1 cellular context compared by ENCODE assay signal in the genomic region with DNA sequence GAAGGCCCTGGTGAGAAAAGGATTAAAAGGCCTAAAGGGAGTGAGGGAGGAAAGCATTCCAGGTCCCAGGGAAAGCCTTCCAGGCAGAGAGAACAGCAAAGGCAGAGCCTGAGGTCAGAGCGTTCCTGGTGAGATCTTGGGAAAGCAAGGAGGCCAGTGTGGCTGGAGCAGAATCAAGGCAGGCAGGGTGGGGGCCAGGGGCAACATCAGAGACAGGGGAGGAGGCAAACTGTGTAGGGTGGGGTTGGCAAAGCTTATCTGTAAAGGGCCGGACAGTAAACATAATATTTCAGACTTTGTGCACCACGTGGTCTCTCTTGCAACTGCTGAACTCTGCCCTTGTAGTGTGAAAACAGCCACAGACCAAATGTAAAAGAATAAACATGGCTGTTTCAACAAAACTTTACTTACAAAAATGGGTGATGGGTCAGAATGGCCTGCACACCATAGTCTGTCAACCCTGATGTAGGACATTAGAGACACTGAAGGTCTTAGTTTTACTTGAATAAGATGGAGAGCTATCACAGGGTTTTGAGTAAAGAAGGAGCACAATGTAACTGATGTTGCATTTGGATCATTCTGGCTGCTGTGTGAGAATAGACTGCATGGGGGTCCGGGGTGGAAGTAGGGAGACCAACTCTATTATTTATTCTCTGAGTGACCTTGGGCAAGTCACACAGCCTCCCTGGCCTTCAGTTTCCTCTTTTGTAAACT.
TF ChIP-seq lines count a peak whose summit lies in the region.

No MANE protein-coding gene starts in this region.

TF ChIP-seq in K562, 482 proteins besides CTCF, POLR2A, EP300 and RAD21 (continued from another document and continues in another):
- TF ChIP-seq TAL1 (IDR thresholded peaks at IDR 0.05): peak; percentile 48; the same call in 1 of the 2 replicates
- no peak for TF ChIP-seq FUS (optimal IDR thresholded peaks at IDR 0.05; ENCODE audit: low read depth, low read length)
- TF ChIP-seq CHAMP1 (IDR thresholded peaks at IDR 0.05): no peak
- no peak for TF ChIP-seq PPARD (CRISPR knock-in tag; IDR thresholded peaks at IDR 0.05)
- no peak for TF ChIP-seq IFI16 (CRISPR knock-in tag; IDR thresholded peaks at IDR 0.05)
- no peak for TF ChIP-seq SPI1 (IDR thresholded peaks at IDR 0.05; ENCODE audit: borderline replicate concordance, low read depth, low read length)
- no peak for TF ChIP-seq KDM2B (CRISPR knock-in tag; IDR thresholded peaks at IDR 0.05)
- TF ChIP-seq ETV1 (tag; conservative IDR thresholded peaks at IDR 0.05; ENCODE audit: low read depth): no peak
- TF ChIP-seq, protein P1, sequence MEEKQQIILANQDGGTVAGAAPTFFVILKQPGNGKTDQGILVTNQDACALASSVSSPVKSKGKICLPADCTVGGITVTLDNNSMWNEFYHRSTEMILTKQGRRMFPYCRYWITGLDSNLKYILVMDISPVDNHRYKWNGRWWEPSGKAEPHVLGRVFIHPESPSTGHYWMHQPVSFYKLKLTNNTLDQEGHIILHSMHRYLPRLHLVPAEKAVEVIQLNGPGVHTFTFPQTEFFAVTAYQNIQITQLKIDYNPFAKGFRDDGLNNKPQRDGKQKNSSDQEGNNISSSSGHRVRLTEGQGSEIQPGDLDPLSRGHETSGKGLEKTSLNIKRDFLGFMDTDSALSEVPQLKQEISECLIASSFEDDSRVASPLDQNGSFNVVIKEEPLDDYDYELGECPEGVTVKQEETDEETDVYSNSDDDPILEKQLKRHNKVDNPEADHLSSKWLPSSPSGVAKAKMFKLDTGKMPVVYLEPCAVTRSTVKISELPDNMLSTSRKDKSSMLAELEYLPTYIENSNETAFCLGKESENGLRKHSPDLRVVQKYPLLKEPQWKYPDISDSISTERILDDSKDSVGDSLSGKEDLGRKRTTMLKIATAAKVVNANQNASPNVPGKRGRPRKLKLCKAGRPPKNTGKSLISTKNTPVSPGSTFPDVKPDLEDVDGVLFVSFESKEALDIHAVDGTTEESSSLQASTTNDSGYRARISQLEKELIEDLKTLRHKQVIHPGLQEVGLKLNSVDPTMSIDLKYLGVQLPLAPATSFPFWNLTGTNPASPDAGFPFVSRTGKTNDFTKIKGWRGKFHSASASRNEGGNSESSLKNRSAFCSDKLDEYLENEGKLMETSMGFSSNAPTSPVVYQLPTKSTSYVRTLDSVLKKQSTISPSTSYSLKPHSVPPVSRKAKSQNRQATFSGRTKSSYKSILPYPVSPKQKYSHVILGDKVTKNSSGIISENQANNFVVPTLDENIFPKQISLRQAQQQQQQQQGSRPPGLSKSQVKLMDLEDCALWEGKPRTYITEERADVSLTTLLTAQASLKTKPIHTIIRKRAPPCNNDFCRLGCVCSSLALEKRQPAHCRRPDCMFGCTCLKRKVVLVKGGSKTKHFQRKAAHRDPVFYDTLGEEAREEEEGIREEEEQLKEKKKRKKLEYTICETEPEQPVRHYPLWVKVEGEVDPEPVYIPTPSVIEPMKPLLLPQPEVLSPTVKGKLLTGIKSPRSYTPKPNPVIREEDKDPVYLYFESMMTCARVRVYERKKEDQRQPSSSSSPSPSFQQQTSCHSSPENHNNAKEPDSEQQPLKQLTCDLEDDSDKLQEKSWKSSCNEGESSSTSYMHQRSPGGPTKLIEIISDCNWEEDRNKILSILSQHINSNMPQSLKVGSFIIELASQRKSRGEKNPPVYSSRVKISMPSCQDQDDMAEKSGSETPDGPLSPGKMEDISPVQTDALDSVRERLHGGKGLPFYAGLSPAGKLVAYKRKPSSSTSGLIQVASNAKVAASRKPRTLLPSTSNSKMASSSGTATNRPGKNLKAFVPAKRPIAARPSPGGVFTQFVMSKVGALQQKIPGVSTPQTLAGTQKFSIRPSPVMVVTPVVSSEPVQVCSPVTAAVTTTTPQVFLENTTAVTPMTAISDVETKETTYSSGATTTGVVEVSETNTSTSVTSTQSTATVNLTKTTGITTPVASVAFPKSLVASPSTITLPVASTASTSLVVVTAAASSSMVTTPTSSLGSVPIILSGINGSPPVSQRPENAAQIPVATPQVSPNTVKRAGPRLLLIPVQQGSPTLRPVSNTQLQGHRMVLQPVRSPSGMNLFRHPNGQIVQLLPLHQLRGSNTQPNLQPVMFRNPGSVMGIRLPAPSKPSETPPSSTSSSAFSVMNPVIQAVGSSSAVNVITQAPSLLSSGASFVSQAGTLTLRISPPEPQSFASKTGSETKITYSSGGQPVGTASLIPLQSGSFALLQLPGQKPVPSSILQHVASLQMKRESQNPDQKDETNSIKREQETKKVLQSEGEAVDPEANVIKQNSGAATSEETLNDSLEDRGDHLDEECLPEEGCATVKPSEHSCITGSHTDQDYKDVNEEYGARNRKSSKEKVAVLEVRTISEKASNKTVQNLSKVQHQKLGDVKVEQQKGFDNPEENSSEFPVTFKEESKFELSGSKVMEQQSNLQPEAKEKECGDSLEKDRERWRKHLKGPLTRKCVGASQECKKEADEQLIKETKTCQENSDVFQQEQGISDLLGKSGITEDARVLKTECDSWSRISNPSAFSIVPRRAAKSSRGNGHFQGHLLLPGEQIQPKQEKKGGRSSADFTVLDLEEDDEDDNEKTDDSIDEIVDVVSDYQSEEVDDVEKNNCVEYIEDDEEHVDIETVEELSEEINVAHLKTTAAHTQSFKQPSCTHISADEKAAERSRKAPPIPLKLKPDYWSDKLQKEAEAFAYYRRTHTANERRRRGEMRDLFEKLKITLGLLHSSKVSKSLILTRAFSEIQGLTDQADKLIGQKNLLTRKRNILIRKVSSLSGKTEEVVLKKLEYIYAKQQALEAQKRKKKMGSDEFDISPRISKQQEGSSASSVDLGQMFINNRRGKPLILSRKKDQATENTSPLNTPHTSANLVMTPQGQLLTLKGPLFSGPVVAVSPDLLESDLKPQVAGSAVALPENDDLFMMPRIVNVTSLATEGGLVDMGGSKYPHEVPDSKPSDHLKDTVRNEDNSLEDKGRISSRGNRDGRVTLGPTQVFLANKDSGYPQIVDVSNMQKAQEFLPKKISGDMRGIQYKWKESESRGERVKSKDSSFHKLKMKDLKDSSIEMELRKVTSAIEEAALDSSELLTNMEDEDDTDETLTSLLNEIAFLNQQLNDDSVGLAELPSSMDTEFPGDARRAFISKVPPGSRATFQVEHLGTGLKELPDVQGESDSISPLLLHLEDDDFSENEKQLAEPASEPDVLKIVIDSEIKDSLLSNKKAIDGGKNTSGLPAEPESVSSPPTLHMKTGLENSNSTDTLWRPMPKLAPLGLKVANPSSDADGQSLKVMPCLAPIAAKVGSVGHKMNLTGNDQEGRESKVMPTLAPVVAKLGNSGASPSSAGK (IDR thresholded peaks at IDR 0.05): peak; percentile 72
- no peak for TF ChIP-seq CREBBP (IDR thresholded peaks at IDR 0.05; ENCODE audit: low read depth, low read length)
- TF ChIP-seq ZNF780A (CRISPR knock-in tag; IDR thresholded peaks at IDR 0.05): no peak
- no peak for TF ChIP-seq ZKSCAN3 (CRISPR knock-in tag; IDR thresholded peaks at IDR 0.05)
- no peak for TF ChIP-seq SIN3A (IDR thresholded peaks at IDR 0.05; ENCODE audit: borderline replicate concordance in 2 of 2, control insufficient read depth in 1 of 2, low read depth in 2 of 2, low read length in 2 of 2)
- no peak for TF ChIP-seq ATF6 (CRISPR knock-in tag; IDR thresholded peaks at IDR 0.05)
- TF ChIP-seq TFAP4 (CRISPR knock-in tag; IDR thresholded peaks at IDR 0.05; ENCODE audit: borderline replicate concordance): no peak
- peak; percentile 53; the same call in 1 of the 2 replicates for TF ChIP-seq NCOR1 (IDR thresholded peaks at IDR 0.05)
- no peak for TF ChIP-seq NR1H2 (CRISPR knock-in tag; IDR thresholded peaks at IDR 0.05)
- TF ChIP-seq RBM14 (IDR thresholded peaks at IDR 0.05; ENCODE audit: borderline replicate concordance, insufficient read depth, low read depth, low read length): no peak
- TF ChIP-seq ZFP36 (IDR thresholded peaks at IDR 0.05; ENCODE audit: low read depth, low read length, partially characterized antibody): no peak
- TF ChIP-seq, protein P2, sequence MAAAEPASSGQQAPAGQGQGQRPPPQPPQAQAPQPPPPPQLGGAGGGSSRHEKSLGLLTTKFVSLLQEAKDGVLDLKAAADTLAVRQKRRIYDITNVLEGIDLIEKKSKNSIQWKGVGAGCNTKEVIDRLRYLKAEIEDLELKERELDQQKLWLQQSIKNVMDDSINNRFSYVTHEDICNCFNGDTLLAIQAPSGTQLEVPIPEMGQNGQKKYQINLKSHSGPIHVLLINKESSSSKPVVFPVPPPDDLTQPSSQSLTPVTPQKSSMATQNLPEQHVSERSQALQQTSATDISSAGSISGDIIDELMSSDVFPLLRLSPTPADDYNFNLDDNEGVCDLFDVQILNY (CRISPR knock-in tag; IDR thresholded peaks at IDR 0.05): no peak
- TF ChIP-seq TCF7 (IDR thresholded peaks at IDR 0.05; ENCODE audit: borderline replicate concordance): no peak
- TF ChIP-seq ZNF586 (CRISPR knock-in tag; conservative IDR thresholded peaks at IDR 0.05): no peak
- TF ChIP-seq ZNF280B (CRISPR knock-in tag; IDR thresholded peaks at IDR 0.05): 0 out of 2 replicates have a peak, but pooled peaks have one; percentile 8
- TF ChIP-seq MAFG (tag; conservative IDR thresholded peaks at IDR 0.05): no peak
- TF ChIP-seq, protein P3, sequence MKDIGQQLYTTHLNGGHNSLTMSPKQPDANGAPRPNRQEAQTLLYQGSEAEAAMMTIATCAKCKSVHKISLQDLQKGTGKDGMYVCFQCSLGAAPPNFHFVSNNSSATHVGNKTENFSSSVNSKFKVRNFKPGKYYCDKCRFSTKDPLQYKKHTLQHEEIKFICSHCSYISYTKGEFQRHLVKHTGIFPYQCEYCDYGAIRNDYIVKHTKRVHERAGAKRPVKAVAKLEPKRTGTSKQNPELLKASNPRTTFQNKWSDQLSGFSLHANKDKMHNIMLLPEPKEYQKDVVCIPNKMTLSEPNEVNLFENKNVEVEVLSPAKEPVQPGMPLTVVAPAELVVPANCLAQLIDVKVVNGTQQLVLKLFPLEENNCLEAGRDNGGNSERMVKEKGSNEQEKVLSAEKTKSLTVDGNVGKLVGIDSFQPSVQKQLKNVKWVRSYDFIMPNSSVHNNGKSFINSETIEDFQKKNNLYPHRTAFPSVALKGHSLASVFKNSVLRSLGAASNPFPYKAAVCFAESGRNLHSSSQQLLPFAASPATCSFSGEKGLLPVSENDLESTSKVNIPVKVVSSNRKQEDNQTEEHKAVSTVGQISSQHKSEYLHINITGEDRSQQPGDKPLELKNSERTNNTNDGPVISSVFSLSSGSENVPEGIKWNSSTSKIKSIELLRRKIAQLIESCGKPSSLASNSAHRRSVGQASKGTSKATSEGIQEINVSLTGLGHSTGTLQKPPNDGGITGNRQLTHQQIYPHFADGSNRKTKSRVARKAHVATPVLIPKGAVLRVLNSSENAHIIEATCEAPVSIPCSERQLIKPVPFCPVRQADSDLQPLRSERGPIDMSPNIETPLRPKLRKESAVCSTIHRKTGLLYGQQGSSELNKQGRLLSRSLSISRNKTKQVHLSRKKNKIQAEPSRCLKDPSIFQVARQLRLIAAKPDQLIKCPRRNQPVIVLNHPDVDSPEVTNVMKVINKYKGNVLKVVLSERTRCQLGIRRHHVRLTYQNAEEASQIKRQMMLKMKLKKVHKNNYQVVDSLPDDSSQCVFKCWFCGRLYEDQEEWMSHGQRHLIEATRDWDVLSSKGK (CRISPR knock-in tag; IDR thresholded peaks at IDR 0.05): no peak
- TF ChIP-seq CAMTA2 (CRISPR knock-in tag; conservative IDR thresholded peaks at IDR 0.05): no peak
- TF ChIP-seq RB1 (IDR thresholded peaks at IDR 0.05; ENCODE audit: low read depth): no peak
- TF ChIP-seq HMGN3 (IDR thresholded peaks at IDR 0.05; ENCODE audit: borderline replicate concordance, extremely low read depth, insufficient read length, low read depth, low read length): no peak
